14 cellular contexts compared by ENCODE assay signal in genomic region chrX:48492293-48492910, GRCh38. TPM values are rescaled to one million over a fixed set of nuclear protein-coding genes. Genes with fewer than 3 reads are reported as not detected.
DNase-seq lines count a peak whose midpoint lies in the region; TF ChIP-seq lines count a peak whose summit lies in the region.
"Had no signal": no experiment of that assay in that cellular context is flagged by ENCODE, and none has a peak within 500 bp of the region (broad histone marks: within the 10 kb centered on the region; RNA-seq: fewer than 3 reads in every experiment).

No MANE protein-coding gene starts in this region.

- H3K27me3 ChIP-seq in tibial nerve: no peaks in the 10 kb centered on the region
- H3K27me3 ChIP-seq: colonic mucosa had no signal

- no peaks in the 10 kb centered on the region for H3K36me3 ChIP-seq in tibial nerve
- H3K36me3 ChIP-seq: colonic mucosa had no signal

- 48 to 73% methylated on average over 4 to 7 of the region's 7 CpGs for WGBS in tibial nerve, 2 donors

- TF ChIP-seq POLR2A in tibial nerve (IDR thresholded peaks at IDR 0.05): no peak

- H3K27ac ChIP-seq in epithelial cell of prostate: peak overlapping the region; percentile 98
- H3K27ac ChIP-seq in tibial nerve: no peak overlapping the region
- H3K27ac ChIP-seq: colonic mucosa had no signal

- H3K9me3 ChIP-seq in tibial nerve: no peaks in the 10 kb centered on the region
- H3K9me3 ChIP-seq: colonic mucosa had no signal

- no peak for TF ChIP-seq EP300 in tibial nerve (IDR thresholded peaks at IDR 0.05)

- H3K4me3 ChIP-seq in skeletal muscle cell (ENCODE audit: low read depth, low read length) (no peak overlapping the region), tibial nerve (no peak overlapping the region)
- H3K4me3 ChIP-seq: colonic mucosa had no signal

- no peak for TF ChIP-seq CTCF in tibial nerve (IDR thresholded peaks at IDR 0.05)

- DNase-seq in HCEC 1CT: peak; percentile 68
- peak; percentile 24 for DNase-seq in RKO (ENCODE audit: low spot score)
- DNase-seq in epithelial cell of prostate (ENCODE audit: low read depth, low spot score): no peak
- peak; percentile 22 for DNase-seq in skeletal muscle cell (ENCODE audit: low read depth)
- no peak for DNase-seq in NCI-H510A treated with DMSO at 0.1 percent for 48 hours (lab: John Stamatoyannopoulos, UW)
- DNase-seq in tibial nerve (ENCODE audit: low spot score in 2 of 2): no peak
- DNase-seq in T-helper 9 cell: no peak
- DNase-seq: activated CD8-positive, alpha-beta T cell treated with anti-CD3 and anti-CD28 coated beads, Interleukin-2, amount 10 ng/mL, durations not matched to agents 7 days and 5 days; activated naive CD4-positive, alpha-beta T cell treated with anti-CD3 and anti-CD28 coated beads for 36 hours; colonic mucosa; DMS79; NCI-H1092 treated with DMSO at 0.1 percent for 48 hours; NCI-H69; stimulated activated CD4-positive, alpha-beta T cell treated with anti-CD3 and anti-CD28 coated beads, Interleukin-2, amount 100 ng/mL, for 48 hours had no signal

- H3K4me1 ChIP-seq in tibial nerve: no peaks in the 10 kb centered on the region
- H3K4me1 ChIP-seq: colonic mucosa had no signal

RNA-seq across cellular contexts. Expression of gene PORCN, which starts 16.4 kb away (rescaled TPM):
- total RNA-seq in tibial nerve: 10 to 100 TPM in 3 of 4 donors, 1 to 10 TPM in 1; 8.8 to 19.8 (median 16.1) TPM

RNA-seq across cellular contexts. Expression of gene FTSJ1, which starts 16.4 kb away (rescaled TPM):
- 10 to 100 TPM; 46.1 to 81.3 (median 51.0) TPM for total RNA-seq in tibial nerve

RNA-seq across cellular contexts. Expression of gene SLC38A5, which starts 22.3 kb away (rescaled TPM):
- total RNA-seq in tibial nerve: 10 to 100 TPM in 1 of 4 donors, 1 to 10 TPM in 3; 2.4 to 21.9 (median 4.5) TPM

RNA-seq across cellular contexts. Expression of gene EBP, which starts 29.2 kb away (rescaled TPM):
- 10 to 100 TPM; 21.1 to 29.2 (median 23.6) TPM for total RNA-seq in tibial nerve

RNA-seq across cellular contexts. Expression of gene TBC1D25, which starts 47.1 kb away (rescaled TPM):
- total RNA-seq in tibial nerve: 10 to 100 TPM in 3 of 4 donors, 1 to 10 TPM in 1; 9.9 to 15.9 (median 12.2) TPM

Comparison
In these comparisons a context has a peak if more than half of its experiments do, and no peak if none do; other contexts are left out.
1. DNase-seq: peak in HCEC 1CT (single experiment), RKO (single experiment) and skeletal muscle cell (single experiment); none in epithelial cell of prostate (single experiment), NCI-H510A treated with DMSO at 0.1 percent for 48 hours (single experiment), tibial nerve (0 of 2) and T-helper 9 cell (single experiment).